In genomic region chr6:140897804-140898573, GRCh38 we compare ENCODE assay signal across 13 cellular contexts.
DNase-seq lines count a peak whose midpoint lies in the region; ATAC-seq, FAIRE-seq and TF ChIP-seq lines count a peak whose summit lies in the region.
"Had no signal": no experiment of that assay in that cellular context is flagged by ENCODE, and none has a peak within 500 bp of the region (broad histone marks: within the 10 kb centered on the region; RNA-seq: fewer than 3 reads in every experiment).

No MANE protein-coding gene starts in this region.

- H3K4me3 ChIP-seq in OCI-LY7 (ENCODE audit: low read depth, low read length, poor library complexity, severe bottlenecking) (peak overlapping the region; percentile 47), fibroblast of the aortic adventitia (ENCODE audit: low read depth, low read length) (peak overlapping the region; percentile 11)

- peak; percentile 65 for ATAC-seq in Right ventricle myocardium superior (ENCODE audit: poor library complexity)
- ATAC-seq in Right ventricle myocardium inferior: no peak
- ATAC-seq in GM21786 (IDR thresholded peaks at IDR 0.05; ENCODE audit: unreplicated experiment): no peak
- ATAC-seq: natural killer cell treated with Interleukin-12 subunit alpha and Interleukin-12 subunit beta and Interleukin-15 and Interleukin-18, amount 100 ng/mL, for 72 hours had no signal

- POLR2A ChIA-PET in OCI-LY7 (lab: Charles Lee): no interaction called here

- TF ChIP-seq CTCF in OCI-LY7 (conservative IDR thresholded peaks at IDR 0.05; ENCODE audit: low read length) (no peak), fibroblast of the aortic adventitia (IDR thresholded peaks at IDR 0.05; ENCODE audit: insufficient read depth, low read length) (no peak)

- TSS peak; percentile 63 for BruUV-seq in OCI-LY7 (replicated peaks; lab: Mats Ljungman, UMichigan)

- DNase-seq in Right ventricle myocardium superior (peak; percentile 48), Right ventricle myocardium inferior (ENCODE audit: missing footprints) (no peak), OCI-LY7 (ENCODE audit: low spot score) (no peak), fibroblast of the aortic adventitia (ENCODE audit: low read depth) (no peak), urothelium cell line (ENCODE audit: low spot score) (peak; percentile 57), AG08395 (ENCODE audit: low spot score) (no peak)
- no peak for DNase-seq in NK-92 treated with Interleukin-12 subunit alpha and Interleukin-12 subunit beta, amount 100 ng/mL, for 24 hours (lab: John Stamatoyannopoulos, UW)
- DNase-seq: activated T-cell treated with anti-CD3 and anti-CD28 coated beads, Interleukin-2, amount 50 U/mL, for 48 hours; NCI-H2107; stomach; T1000 had no signal

- H3K9me3 ChIP-seq in OCI-LY7 (ENCODE audit: low read length): peaks cover 5% of the 10 kb centered on the region; the same call in 1 of the 2 replicates

- intact Hi-C loops in Right ventricle myocardium superior (cut with DNase I): no loop called here
- intact Hi-C loops in Right ventricle myocardium inferior (cut with DNase I): no loop called here
- intact Hi-C loops in OCI-LY7 (cut with micrococcal nuclease; ENCODE audit: unreplicated experiment): no loop called here

- no peaks in the 10 kb centered on the region for H3K9me2 ChIP-seq in OCI-LY7 (ENCODE audit: insufficient read depth, low read length)

- 0 out of 2 replicates have a peak overlapping the region, but pooled peaks have one; percentile 3 for H3K4me2 ChIP-seq in OCI-LY7 (ENCODE audit: low read length)

- CTCF ChIA-PET in OCI-LY7 (lab: Charles Lee; ENCODE audit: unreplicated experiment): no interaction called here

- no peaks in the 10 kb centered on the region for H3K36me3 ChIP-seq in OCI-LY7 (ENCODE audit: insufficient read depth, low read length)
- H3K36me3 ChIP-seq: stomach had no signal

- H4K20me1 ChIP-seq in OCI-LY7 (ENCODE audit: insufficient read depth, low read length): no peaks in the 10 kb centered on the region

- no peak overlapping the region for H3K27ac ChIP-seq in OCI-LY7 (ENCODE audit: low read depth, low read length, poor library complexity, severe bottlenecking)
- H3K27ac ChIP-seq: stomach had no signal

- no peaks in the 10 kb centered on the region for H3K79me2 ChIP-seq in OCI-LY7 (ENCODE audit: insufficient read depth, low read depth, low read length)

- FAIRE-seq in urothelium cell line (lab: Jason Lieb, UNC): peak; percentile 48

- no peak overlapping the region for H2AFZ ChIP-seq in OCI-LY7 (ENCODE audit: low read length)

- no peaks in the 10 kb centered on the region for H3K4me1 ChIP-seq in OCI-LY7 (ENCODE audit: insufficient read depth, low read length, poor library complexity, severe bottlenecking)
- H3K4me1 ChIP-seq: stomach had no signal

Comparison
In these comparisons a context has a peak if more than half of its experiments do, and no peak if none do; other contexts are left out.
1. DNase-seq: peak in Right ventricle myocardium superior (single experiment) and urothelium cell line (single experiment); none in Right ventricle myocardium inferior (single experiment), OCI-LY7 (single experiment), fibroblast of the aortic adventitia (single experiment), NK-92 treated with Interleukin-12 subunit alpha and Interleukin-12 subunit beta, amount 100 ng/mL, for 24 hours (single experiment) and AG08395 (single experiment).